19 cellular contexts compared by ENCODE assay signal in the genomic region with DNA sequence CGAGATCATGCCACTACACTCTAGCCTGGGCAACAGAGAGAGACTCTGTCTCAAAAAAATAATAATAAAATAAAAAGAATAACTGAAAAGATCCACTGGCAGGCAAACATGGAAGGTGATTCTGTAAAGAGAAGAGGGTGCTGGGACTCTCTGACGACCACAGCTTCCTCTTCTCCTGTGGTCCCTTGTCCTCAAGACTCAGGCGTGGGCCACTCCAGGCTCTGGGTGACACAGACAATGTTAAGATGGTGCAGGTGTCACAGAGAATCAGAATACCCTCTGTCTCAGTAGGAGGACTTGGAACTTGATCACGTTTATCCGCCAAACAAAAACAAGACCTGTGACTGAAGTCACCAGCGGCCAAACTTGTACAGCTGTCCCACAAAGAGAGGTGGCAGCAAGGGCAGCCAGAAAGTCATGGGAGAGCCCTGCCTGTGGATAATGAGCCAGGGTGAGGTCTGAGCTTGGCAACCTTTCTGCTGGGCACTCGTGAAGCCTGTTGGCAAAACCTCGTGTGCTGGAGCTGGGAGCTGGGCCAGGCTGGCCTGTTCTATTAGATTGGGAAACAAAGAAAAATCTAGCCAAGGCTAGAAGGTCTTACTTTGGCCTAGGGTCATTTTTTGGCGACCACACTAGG.
DNase-seq lines count a peak whose midpoint lies in the region; ATAC-seq and TF ChIP-seq lines count a peak whose summit lies in the region.
"Had no signal": no experiment of that assay in that cellular context is flagged by ENCODE, and none has a peak within 500 bp of the region (broad histone marks: within the 10 kb centered on the region; RNA-seq: fewer than 3 reads in every experiment).

No MANE protein-coding gene starts in this region.

- H3K27me3 ChIP-seq in dorsolateral prefrontal cortex (no peaks in the 10 kb centered on the region), lung (ENCODE audit: control insufficient read depth, insufficient read depth) (no peaks in the 10 kb centered on the region), thoracic aorta (replicated peaks; ENCODE audit: insufficient read depth) (no peaks in the 10 kb centered on the region), vagina (no peaks in the 10 kb centered on the region)
- H3K27me3 ChIP-seq: SJSA1 had no signal

- peaks cover 0 to 2% of the 10 kb centered on the region in 2 donors for H3K9me3 ChIP-seq in lung (ENCODE audit: control insufficient read depth in 2 of 2, insufficient read depth in 1 of 2, low read length in 1 of 2)
- peaks cover 3% of the 10 kb centered on the region for H3K9me3 ChIP-seq in thoracic aorta
- H3K9me3 ChIP-seq in vagina, result peaks cover 4% of the 10 kb centered on the region
- H3K9me3 ChIP-seq: SJSA1 had no signal

- no peak for TF ChIP-seq POLR2A in vagina (IDR thresholded peaks at IDR 0.05)

- no peaks in the 10 kb centered on the region for H3K9me3 Mint-ChIP-seq in activated CD4-positive, alpha-beta memory T cell treated with anti-CD3 and anti-CD28 coated beads, Interleukin-2, amount 10 ng/mL, durations not matched to agents 7 days and 5 days
- H3K9me3 Mint-ChIP-seq: CD4-positive, alpha-beta T cell had no signal

- peaks cover 18% of the 10 kb centered on the region for H3K27me3 Mint-ChIP-seq in activated CD4-positive, alpha-beta memory T cell treated with anti-CD3 and anti-CD28 coated beads, Interleukin-2, amount 10 ng/mL, durations not matched to agents 7 days and 5 days
- H3K27me3 Mint-ChIP-seq: CD4-positive, alpha-beta T cell; stimulated activated naive CD8-positive, alpha-beta T cell treated with anti-CD3 and anti-CD28 coated beads, Interleukin-15, Interleukin-2, amounts not matched to agents 100 ng/mL and 50 ng/mL, for 24 hours had no signal

- TF ChIP-seq CTCF in dorsolateral prefrontal cortex (IDR thresholded peaks at IDR 0.05 in 54 of 56, conservative IDR thresholded peaks at IDR 0.05 in 2 of 56; ENCODE audit: low read depth in 1 of 56, partially characterized antibody in 56 of 56) (no peak), lung (IDR thresholded peaks at IDR 0.05; ENCODE audit: control extremely low read depth, extremely low read depth) (no peak), thoracic aorta (IDR thresholded peaks at IDR 0.05) (no peak), vagina (IDR thresholded peaks at IDR 0.05) (no peak)

- DNase-seq in MV-4-11 (lab: John Stamatoyannopoulos, UW), result peak; percentile 67
- peak in 7 of 10 donors; percentile 36 to 83 (median 60) for DNase-seq in dorsolateral prefrontal cortex
- peak; percentile 45 for DNase-seq in lung (ENCODE audit: low spot score)
- peak; percentile 20 for DNase-seq in thoracic aorta (ENCODE audit: low spot score)
- no peak for DNase-seq in HT-29 (ENCODE audit: low spot score)
- no peak for DNase-seq in activated CD4-positive, alpha-beta memory T cell treated with anti-CD3 and anti-CD28 coated beads, Interleukin-2, amount 10 ng/mL, durations not matched to agents 7 days and 5 days
- no peak for DNase-seq in vagina (ENCODE audit: extremely low spot score in 2 of 2)
- no peak for DNase-seq in NCI-H1417 (lab: John Stamatoyannopoulos, UW)
- DNase-seq: activated B cell treated with CpG ODN at 0.5 μM for 24 hours; activated T-cell treated with anti-CD3 and anti-CD28 coated beads, Interleukin-2, amount 50 U/mL, for 4 hours; amniotic stem cell; CD4-positive, alpha-beta T cell; effector CD4-positive, alpha-beta T cell; GDM1; NCI-H187 treated with DMSO at 0.1 percent for 48 hours; NK-92 treated with Interleukin-12 subunit alpha and Interleukin-12 subunit beta, amount 100 ng/mL, for 24 hours; stimulated activated CD4-positive, alpha-beta T cell treated with anti-CD3 and anti-CD28 coated beads, Interleukin-4, amount 100 ng/mL, for 24 hours had no signal

- no peaks in the 10 kb centered on the region for H3K4me1 Mint-ChIP-seq in activated CD4-positive, alpha-beta memory T cell treated with anti-CD3 and anti-CD28 coated beads, Interleukin-2, amount 10 ng/mL, durations not matched to agents 7 days and 5 days
- H3K4me1 Mint-ChIP-seq: activated B cell treated with CpG ODN at 0.5 μM for 24 hours had no signal

- CTCF ChIA-PET in activated CD4-positive, alpha-beta memory T cell treated with anti-CD3 and anti-CD28 coated beads, Interleukin-2, amount 10 ng/mL, durations not matched to agents 7 days and 5 days (lab: Charles Lee), result no interaction called here

- no peak overlapping the region for H3K4me3 Mint-ChIP-seq in activated CD4-positive, alpha-beta memory T cell treated with anti-CD3 and anti-CD28 coated beads, Interleukin-2, amount 10 ng/mL, durations not matched to agents 7 days and 5 days
- H3K4me3 Mint-ChIP-seq: activated B cell treated with CpG ODN at 0.5 μM for 24 hours; activated T-cell treated with anti-CD3 and anti-CD28 coated beads, Interleukin-2, amount 50 U/mL, for 4 hours; CD4-positive, alpha-beta T cell; stimulated activated naive CD8-positive, alpha-beta T cell treated with anti-CD3 and anti-CD28 coated beads, Interleukin-15, Interleukin-2, amounts not matched to agents 100 ng/mL and 50 ng/mL, for 24 hours had no signal

- intact Hi-C loops in dorsolateral prefrontal cortex (cut with DNase I), result no loop called here
- intact Hi-C loops in vagina (cut with DNase I), result no loop called here

- H3K4me1 ChIP-seq in lung (ENCODE audit: control insufficient read depth in 2 of 2, insufficient read depth in 2 of 2, low read length in 2 of 2), result no peaks in the 10 kb centered on the region
- peaks cover 10 to 20% of the 10 kb centered on the region in 2 donors for H3K4me1 ChIP-seq in thoracic aorta (ENCODE audit: control insufficient read depth in 1 of 2, low read depth in 2 of 2)
- no peaks in the 10 kb centered on the region for H3K4me1 ChIP-seq in vagina
- H3K4me1 ChIP-seq: SJSA1 had no signal

- peak; percentile 27 for ATAC-seq in lung (ENCODE audit: insufficient read depth, low FRiP score)
- ATAC-seq in thoracic aorta (ENCODE audit: insufficient number of reproducible peaks, low FRiP score, low read depth), result peak; percentile 85
- ATAC-seq: activated T-cell treated with anti-CD3 and anti-CD28 coated beads, Interleukin-2, amount 50 U/mL, for 4 hours had no signal

- H3K27ac Mint-ChIP-seq in activated CD4-positive, alpha-beta memory T cell treated with anti-CD3 and anti-CD28 coated beads, Interleukin-2, amount 10 ng/mL, durations not matched to agents 7 days and 5 days, result no peak overlapping the region
- H3K27ac Mint-ChIP-seq: activated B cell treated with CpG ODN at 0.5 μM for 24 hours; CD4-positive, alpha-beta T cell; stimulated activated naive CD8-positive, alpha-beta T cell treated with anti-CD3 and anti-CD28 coated beads, Interleukin-15, Interleukin-2, amounts not matched to agents 100 ng/mL and 50 ng/mL, for 24 hours had no signal

- H3K36me3 ChIP-seq in lung (ENCODE audit: control insufficient read depth in 2 of 2, insufficient read depth in 2 of 2, low read length in 2 of 2) (no peaks in the 10 kb centered on the region), thoracic aorta (no peaks in the 10 kb centered on the region), vagina (no peaks in the 10 kb centered on the region)
- H3K36me3 ChIP-seq: SJSA1 had no signal

- no peak overlapping the region for H3K4me3 ChIP-seq in dorsolateral prefrontal cortex
- H3K4me3 ChIP-seq in lung, result no peak overlapping the region
- no peak overlapping the region for H3K4me3 ChIP-seq in thoracic aorta
- H3K4me3 ChIP-seq in vagina, result no peak overlapping the region
- H3K4me3 ChIP-seq: SJSA1 had no signal

- POLR2A ChIA-PET in activated CD4-positive, alpha-beta memory T cell treated with anti-CD3 and anti-CD28 coated beads, Interleukin-2, amount 10 ng/mL, durations not matched to agents 7 days and 5 days (lab: Charles Lee), result no interaction called here

- peak overlapping the region in 21 of 59 donors; percentile 8 to 74 (median 53) for H3K27ac ChIP-seq in dorsolateral prefrontal cortex
- peak overlapping the region in 1 of 2 donors; percentile 43 for H3K27ac ChIP-seq in lung (ENCODE audit: low read depth in 1 of 2, low read length in 1 of 2)
- peak overlapping the region; percentile 51 to 65 for H3K27ac ChIP-seq in thoracic aorta
- H3K27ac ChIP-seq in vagina, result no peak overlapping the region
- H3K27ac ChIP-seq: SJSA1 had no signal

- WGBS in lung, 2 donors, result 63 to 74% methylated on average over 9 of the region's 9 CpGs

- H3K36me3 Mint-ChIP-seq in activated CD4-positive, alpha-beta memory T cell treated with anti-CD3 and anti-CD28 coated beads, Interleukin-2, amount 10 ng/mL, durations not matched to agents 7 days and 5 days (ENCODE audit: low read depth), result no peaks in the 10 kb centered on the region

Comparison
In these comparisons a context has a peak if more than half of its experiments do, and no peak if none do; other contexts are left out.
1. DNase-seq: peak in MV-4-11 (single experiment), dorsolateral prefrontal cortex (7 of 10), lung (single experiment) and thoracic aorta (single experiment); none in HT-29 (single experiment), activated CD4-positive, alpha-beta memory T cell treated with anti-CD3 and anti-CD28 coated beads, Interleukin-2, amount 10 ng/mL, durations not matched to agents 7 days and 5 days (single experiment), vagina (0 of 2) and NCI-H1417 (0 of 3).